In genomic region chr2:55025082-55025481, GRCh38 we compare ENCODE assay signal across 11 cellular contexts. TPM values are rescaled to one million over a fixed set of nuclear protein-coding genes. Genes with fewer than 3 reads are reported as not detected.
DNase-seq lines count a peak whose midpoint lies in the region; ATAC-seq and TF ChIP-seq lines count a peak whose summit lies in the region.
"Had no signal": no experiment of that assay in that cellular context is flagged by ENCODE, and none has a peak within 500 bp of the region (broad histone marks: within the 10 kb centered on the region; RNA-seq: fewer than 3 reads in every experiment).

No MANE protein-coding gene starts in this region.

- H3K4me1 ChIP-seq in trophoblast cell (ENCODE audit: control insufficient read depth in 1 of 2, insufficient read depth in 2 of 2, low read length in 2 of 2), result peaks cover 2 to 4% of the 10 kb centered on the region in 2 experiments

- H3K27me3 ChIP-seq in trophoblast cell (ENCODE audit: insufficient read depth, low read length), result no peaks in the 10 kb centered on the region
- H3K27me3 ChIP-seq: heart right ventricle had no signal

- H2AFZ ChIP-seq in trophoblast cell (ENCODE audit: insufficient read depth, low read length, poor library complexity), result no peak overlapping the region

- H3K9me3 ChIP-seq in trophoblast cell (ENCODE audit: insufficient read depth, low read depth, low read length), result no peaks in the 10 kb centered on the region

- H2AK5ac ChIP-seq in trophoblast cell (ENCODE audit: low read length), result no peak overlapping the region

- H2BK5ac ChIP-seq in trophoblast cell (ENCODE audit: low read depth, low read length, poor library complexity), result no peak overlapping the region

- H3K4me1 Mint-ChIP-seq in HFFc6 (ENCODE audit: low read depth), result peaks cover under 1% of the 10 kb centered on the region
- H3K4me1 Mint-ChIP-seq in activated naive CD4-positive, alpha-beta T cell treated with anti-CD3 and anti-CD28 coated beads, Interleukin-2, amount 10 ng/mL, durations not matched to agents 7 days and 5 days, result peaks cover 3% of the 10 kb centered on the region

- WGBS in trophoblast cell (ENCODE audit: extremely low coverage, insufficient coverage, insufficient read length), result no CpG with 5 or more reads among the region's 2 CpGs

- no peaks in the 10 kb centered on the region for H3K9me3 Mint-ChIP-seq in HFFc6
- peaks cover 3% of the 10 kb centered on the region for H3K9me3 Mint-ChIP-seq in activated naive CD4-positive, alpha-beta T cell treated with anti-CD3 and anti-CD28 coated beads, Interleukin-2, amount 10 ng/mL, durations not matched to agents 7 days and 5 days
- H3K9me3 Mint-ChIP-seq: endodermal cell; stimulated activated naive CD8-positive, alpha-beta T cell treated with anti-CD3 and anti-CD28 coated beads, Interleukin-15, Interleukin-2, amounts not matched to agents 100 ng/mL and 50 ng/mL, for 24 hours had no signal

- H3K4ac ChIP-seq in trophoblast cell (ENCODE audit: low read depth, low read length), result peak overlapping the region; percentile 85

- no peak overlapping the region for H3K18ac ChIP-seq in trophoblast cell (ENCODE audit: low read length)

- no peak overlapping the region for H2BK12ac ChIP-seq in trophoblast cell (ENCODE audit: low read length)

- H3K4me2 ChIP-seq in trophoblast cell (ENCODE audit: low read length), result no peak overlapping the region

- no peak overlapping the region for H3K9ac ChIP-seq in trophoblast cell (ENCODE audit: low read length)

- H3K36me3 ChIP-seq in trophoblast cell (ENCODE audit: control insufficient read depth in 1 of 2, insufficient read depth in 2 of 2, low read length in 2 of 2), result peaks cover 0 to 2% of the 10 kb centered on the region in 2 experiments

- CTCF ChIA-PET in activated naive CD4-positive, alpha-beta T cell treated with anti-CD3 and anti-CD28 coated beads, Interleukin-2, amount 10 ng/mL, durations not matched to agents 7 days and 5 days (lab: Charles Lee), result interaction anchor here (1.6 kb wide), 1 partner anchor 24 kb away, joined by 4 read pairs; no protein-coding TSS in a partner anchor

- H4K12ac ChIP-seq in trophoblast cell (ENCODE audit: low read depth, low read length), result no peak overlapping the region

- no peak overlapping the region for H4K91ac ChIP-seq in trophoblast cell (ENCODE audit: low read depth, low read length)

- H4K8ac ChIP-seq in trophoblast cell (ENCODE audit: low read depth, low read length), result no peak overlapping the region

- no peak for TF ChIP-seq CTCF in HFFc6 (IDR thresholded peaks at IDR 0.05)

- no peak for DNase-seq in HFFc6
- no peak for DNase-seq in trophoblast cell
- no peak for DNase-seq in activated naive CD4-positive, alpha-beta T cell treated with anti-CD3 and anti-CD28 coated beads, Interleukin-2, amount 10 ng/mL, durations not matched to agents 7 days and 5 days
- no peak for DNase-seq in hepatic stellate cell (ENCODE audit: low spot score)
- DNase-seq in Ammon's horn (ENCODE audit: low spot score), result no peak
- DNase-seq: endodermal cell, heart right ventricle had no signal

- H3K79me2 ChIP-seq in trophoblast cell (ENCODE audit: control insufficient read depth, insufficient read depth, low read length, poor library complexity), result peaks cover 11% of the 10 kb centered on the region

- H3K27ac Mint-ChIP-seq in HFFc6, result peak overlapping the region; percentile 6; the same call in 1 of the 2 replicates
- no peak overlapping the region for H3K27ac Mint-ChIP-seq in activated naive CD4-positive, alpha-beta T cell treated with anti-CD3 and anti-CD28 coated beads, Interleukin-2, amount 10 ng/mL, durations not matched to agents 7 days and 5 days
- H3K27ac Mint-ChIP-seq: endodermal cell; stimulated activated naive CD8-positive, alpha-beta T cell treated with anti-CD3 and anti-CD28 coated beads, Interleukin-15, Interleukin-2, amounts not matched to agents 100 ng/mL and 50 ng/mL, for 24 hours had no signal

- H3K4me3 Mint-ChIP-seq in HFFc6, result peak overlapping the region; percentile 45; the same call in 1 of the 2 replicates
- no peak overlapping the region for H3K4me3 Mint-ChIP-seq in activated naive CD4-positive, alpha-beta T cell treated with anti-CD3 and anti-CD28 coated beads, Interleukin-2, amount 10 ng/mL, durations not matched to agents 7 days and 5 days
- H3K4me3 Mint-ChIP-seq: endodermal cell; stimulated activated naive CD8-positive, alpha-beta T cell treated with anti-CD3 and anti-CD28 coated beads, Interleukin-15, Interleukin-2, amounts not matched to agents 100 ng/mL and 50 ng/mL, for 24 hours had no signal

- ATAC-seq in GM18907 (IDR thresholded peaks at IDR 0.05; ENCODE audit: unreplicated experiment), result peak; percentile 50
- peak; percentile 58 for ATAC-seq in HG03565 (IDR thresholded peaks at IDR 0.05; ENCODE audit: unreplicated experiment)
- no peak for ATAC-seq in GM18519 (IDR thresholded peaks at IDR 0.05; ENCODE audit: low FRiP score, unreplicated experiment)
- ATAC-seq: heart right ventricle had no signal

- H3K4me3 ChIP-seq in trophoblast cell (ENCODE audit: low read depth, low read length), result no peak overlapping the region
- H3K4me3 ChIP-seq: heart right ventricle had no signal

- H2BK120ac ChIP-seq in trophoblast cell (ENCODE audit: insufficient read depth, low read length, poor library complexity), result no peak overlapping the region

- peaks cover 7% of the 10 kb centered on the region for H3K36me3 Mint-ChIP-seq in HFFc6 (ENCODE audit: low read depth)
- H3K36me3 Mint-ChIP-seq in activated naive CD4-positive, alpha-beta T cell treated with anti-CD3 and anti-CD28 coated beads, Interleukin-2, amount 10 ng/mL, durations not matched to agents 7 days and 5 days, result peaks cover 14% of the 10 kb centered on the region

- H3K27me3 Mint-ChIP-seq in HFFc6 (ENCODE audit: insufficient read depth), result peaks cover 2% of the 10 kb centered on the region
- no peaks in the 10 kb centered on the region for H3K27me3 Mint-ChIP-seq in activated naive CD4-positive, alpha-beta T cell treated with anti-CD3 and anti-CD28 coated beads, Interleukin-2, amount 10 ng/mL, durations not matched to agents 7 days and 5 days
- H3K27me3 Mint-ChIP-seq: stimulated activated naive CD8-positive, alpha-beta T cell treated with anti-CD3 and anti-CD28 coated beads, Interleukin-15, Interleukin-2, amounts not matched to agents 100 ng/mL and 50 ng/mL, for 24 hours had no signal

- H3K79me1 ChIP-seq in trophoblast cell (ENCODE audit: low read length), result no peaks in the 10 kb centered on the region

- H3K27ac ChIP-seq in trophoblast cell (ENCODE audit: low read depth, low read length), result no peak overlapping the region

- H3K14ac ChIP-seq in trophoblast cell (ENCODE audit: low read length), result no peak overlapping the region

- no peak overlapping the region for H3K23ac ChIP-seq in trophoblast cell (ENCODE audit: low read length)

RNA-seq across cellular contexts. Expression of gene RTN4, which starts 25.2 kb away (rescaled TPM):
- total RNA-seq in HFFc6 (2021; fragmentation: NEBNext Ultra II Directional; extraction: Animal tissue kit (Norgen Biotek cat#: 25700)), result 1,000 to 10,000 TPM in 1 of 6 experiments, 100 to 1,000 TPM in 5; 820 to 1,001 (median 831) TPM
- polyA plus RNA-seq in trophoblast cell (2013), result 687 and 700 TPM in 2 replicates
